Comparison of ENCODE assay signal across 9 cellular contexts in genomic region chr19:55678121-55678671, GRCh38. TPM values are rescaled to one million over a fixed set of nuclear protein-coding genes. Genes with fewer than 3 reads are reported as not detected.
DNase-seq lines count a peak whose midpoint lies in the region; ATAC-seq and TF ChIP-seq lines count a peak whose summit lies in the region.
"Had no signal": no experiment of that assay in that cellular context is flagged by ENCODE, and none has a peak within 500 bp of the region (broad histone marks: within the 10 kb centered on the region; RNA-seq: fewer than 3 reads in every experiment).

No MANE protein-coding gene starts in this region.

- POLR2A ChIA-PET in naive thymus-derived CD4-positive, alpha-beta T cell (lab: Charles Lee), result no interaction called here

- no peak for ATAC-seq in activated naive CD4-positive, alpha-beta T cell treated with anti-CD3 and anti-CD28 coated beads, Interleukin-2, amount 50 U/mL, for 72 hours
- ATAC-seq in HG03039 (IDR thresholded peaks at IDR 0.05; ENCODE audit: unreplicated experiment) (peak; percentile 47), GM23338 (no peak)
- ATAC-seq in naive thymus-derived CD4-positive, alpha-beta T cell, result peak; percentile 64

- H3F3A ChIP-seq in GM23338 (replicated peaks; ENCODE audit: low read depth), result peaks cover 15% of the 10 kb centered on the region; the same call in 1 of the 2 replicates

- peaks cover 21 to 26% of the 10 kb centered on the region in 2 donors for H3K4me1 ChIP-seq in naive thymus-derived CD4-positive, alpha-beta T cell (ENCODE audit: control insufficient read depth in 2 of 2, insufficient read depth in 2 of 2, low read length in 2 of 2)
- H3K4me1 ChIP-seq in GM23338 (ENCODE audit: insufficient read depth), result peaks cover 18% of the 10 kb centered on the region

- intact Hi-C loops in naive thymus-derived CD4-positive, alpha-beta T cell (cut with micrococcal nuclease), result no loop called here

- H3K27me3 Mint-ChIP-seq in naive thymus-derived CD4-positive, alpha-beta T cell, result no peaks in the 10 kb centered on the region
- H3K27me3 Mint-ChIP-seq in GM23338 (ENCODE audit: insufficient read depth, low read depth, poor library complexity), result peaks cover 15% of the 10 kb centered on the region

- no peaks in the 10 kb centered on the region for H3K9me3 Mint-ChIP-seq in activated naive CD4-positive, alpha-beta T cell treated with anti-CD3 and anti-CD28 coated beads, Interleukin-2, amount 50 U/mL, for 72 hours
- no peaks in the 10 kb centered on the region for H3K9me3 Mint-ChIP-seq in naive thymus-derived CD4-positive, alpha-beta T cell
- peaks cover 4% of the 10 kb centered on the region; the same call in 2 of the 3 replicates for H3K9me3 Mint-ChIP-seq in GM23338

- H3K9me3 ChIP-seq in naive thymus-derived CD4-positive, alpha-beta T cell (ENCODE audit: control insufficient read depth in 2 of 3, low read length in 3 of 3), result no peaks in the 10 kb centered on the region

- H3K9me2 ChIP-seq in GM23338 (ENCODE audit: insufficient read depth), result no peaks in the 10 kb centered on the region

- H2AFZ ChIP-seq in GM23338, result no peak overlapping the region

- H4K20me1 ChIP-seq in GM23338 (replicated peaks; ENCODE audit: insufficient read depth), result peaks cover 40% of the 10 kb centered on the region

- no peak overlapping the region for H3K4me2 ChIP-seq in GM23338

- peak overlapping the region in 5 of 10 donors; percentile 63 to 94 (median 89) for H3K4me3 Mint-ChIP-seq in naive thymus-derived CD4-positive, alpha-beta T cell
- H3K4me3 Mint-ChIP-seq in GM23338, result no peak overlapping the region

- H3K36me3 ChIP-seq in naive thymus-derived CD4-positive, alpha-beta T cell (ENCODE audit: control insufficient read depth in 2 of 3, insufficient read depth in 3 of 3, low read length in 3 of 3), result peaks cover 0 to 60% (median 0%) of the 10 kb centered on the region in 3 experiments
- peaks cover 9% of the 10 kb centered on the region; the same call in 1 of the 2 replicates for H3K36me3 ChIP-seq in GM23338 (ENCODE audit: insufficient read depth)

- CTCF ChIA-PET in naive thymus-derived CD4-positive, alpha-beta T cell (lab: Charles Lee), result no interaction called here

- no peak for TF ChIP-seq CTCF in GM23338 (conservative IDR thresholded peaks at IDR 0.05; ENCODE audit: low read depth in 2 of 2)

- H3K27ac Mint-ChIP-seq in activated naive CD4-positive, alpha-beta T cell treated with anti-CD3 and anti-CD28 coated beads, Interleukin-2, amount 50 U/mL, for 72 hours, result peak overlapping the region; percentile 59 to 76
- peak overlapping the region in 5 of 9 donors; percentile 18 to 94 (median 54) for H3K27ac Mint-ChIP-seq in naive thymus-derived CD4-positive, alpha-beta T cell
- no peak overlapping the region for H3K27ac Mint-ChIP-seq in GM23338

- peak overlapping the region; percentile 37 for H3K27ac ChIP-seq in naive thymus-derived CD4-positive, alpha-beta T cell (ENCODE audit: low read depth, low read length)
- no peak overlapping the region for H3K27ac ChIP-seq in GM23338 (ENCODE audit: low read depth)

- no peak for DNase-seq in activated naive CD4-positive, alpha-beta T cell treated with anti-CD3 and anti-CD28 coated beads, Interleukin-2, amount 50 U/mL, for 72 hours (ENCODE audit: low spot score in 2 of 2)
- DNase-seq in activated naive CD4-positive, alpha-beta T cell treated with Interleukin-2 at 50 U/mL for 16 hours, result no peak
- peak; percentile 38 for DNase-seq in UCSD-AML1 (lab: John Stamatoyannopoulos, UW; ENCODE audit: unreplicated experiment)
- DNase-seq in naive thymus-derived CD4-positive, alpha-beta T cell, result no peak
- no peak for DNase-seq in foreskin melanocyte
- DNase-seq in epidermal melanocyte (ENCODE audit: insufficient read length, low spot score), result no peak
- DNase-seq in GM23338 (ENCODE audit: low spot score), result no peak

- no peaks in the 10 kb centered on the region for H3K27me3 ChIP-seq in naive thymus-derived CD4-positive, alpha-beta T cell (ENCODE audit: control insufficient read depth in 2 of 2, insufficient read depth in 2 of 2, low read length in 2 of 2)
- H3K27me3 ChIP-seq in GM23338 (ENCODE audit: insufficient read depth), result no peaks in the 10 kb centered on the region

- no peak overlapping the region for H3K4me3 ChIP-seq in naive thymus-derived CD4-positive, alpha-beta T cell (ENCODE audit: low read length)
- H3K4me3 ChIP-seq in GM23338, result no peak overlapping the region
- H3K4me3 ChIP-seq: lung had no signal

- peaks cover 60% of the 10 kb centered on the region for H3K79me2 ChIP-seq in GM23338 (replicated peaks; ENCODE audit: insufficient read depth)

- peaks cover 37 to 63% (median 52%) of the 10 kb centered on the region in 7 donors for H3K4me1 Mint-ChIP-seq in naive thymus-derived CD4-positive, alpha-beta T cell
- H3K4me1 Mint-ChIP-seq in GM23338, result peaks cover 17% of the 10 kb centered on the region

- H3K36me3 Mint-ChIP-seq in activated naive CD4-positive, alpha-beta T cell treated with anti-CD3 and anti-CD28 coated beads, Interleukin-2, amount 50 U/mL, for 72 hours, result peaks cover 28 to 32% of the 10 kb centered on the region in 2 donors
- peaks cover 0 to 21% (median 0%) of the 10 kb centered on the region in 5 donors for H3K36me3 Mint-ChIP-seq in naive thymus-derived CD4-positive, alpha-beta T cell
- H3K36me3 Mint-ChIP-seq in GM23338 (ENCODE audit: low read depth), result peaks cover 41% of the 10 kb centered on the region

RNA-seq across cellular contexts. Expression of gene EPN1, which starts 3.2 kb away (rescaled TPM):
- total RNA-seq in activated naive CD4-positive, alpha-beta T cell treated with anti-CD3 and anti-CD28 coated beads, Interleukin-2, amount 50 U/mL, for 72 hours, result 10 to 100 TPM; 23.1 to 46.4 TPM
- 10 to 100 TPM; 45.2 to 67.1 (median 52.2) TPM for total RNA-seq in naive thymus-derived CD4-positive, alpha-beta T cell
- 10 to 100 TPM in 1 of 2 donors, 1 to 10 TPM in 1; 9.2 to 20.4 TPM for polyA plus RNA-seq in naive thymus-derived CD4-positive, alpha-beta T cell
- 208 and 223 TPM in 2 replicates for total RNA-seq in GM23338 (2014; rRNA removed; shearing (Covaris generic))
- polyA plus RNA-seq in GM23338 (2016; fragmentation: Nextera tagmentation; extraction: Ambion mirVana), result 47.1 and 48.9 TPM in 2 replicates

RNA-seq across cellular contexts. Expression of gene U2AF2, which starts 23.4 kb away (rescaled TPM):
- total RNA-seq in activated naive CD4-positive, alpha-beta T cell treated with anti-CD3 and anti-CD28 coated beads, Interleukin-2, amount 50 U/mL, for 72 hours, result 100 to 1,000 TPM; 270 to 312 TPM
- total RNA-seq in naive thymus-derived CD4-positive, alpha-beta T cell, result 100 to 1,000 TPM; 253 to 284 (median 266) TPM
- polyA plus RNA-seq in naive thymus-derived CD4-positive, alpha-beta T cell, result 1 to 10 TPM; 5.7 to 9.8 TPM
- total RNA-seq in GM23338 (2014; rRNA removed; shearing (Covaris generic)), result 233 and 234 TPM in 2 replicates
- 73.1 and 75.2 TPM in 2 replicates for polyA plus RNA-seq in GM23338 (2016; fragmentation: Nextera tagmentation; extraction: Ambion mirVana)

RNA-seq across cellular contexts. Expression of gene CCDC106, which starts 30.2 kb away (rescaled TPM):
- 10 to 100 TPM in 1 of 2 donors, 1 to 10 TPM in 1; 2.9 to 13.6 TPM for total RNA-seq in activated naive CD4-positive, alpha-beta T cell treated with anti-CD3 and anti-CD28 coated beads, Interleukin-2, amount 50 U/mL, for 72 hours
- 1 to 10 TPM; 3.4 to 9.6 (median 4.0) TPM for total RNA-seq in naive thymus-derived CD4-positive, alpha-beta T cell
- polyA plus RNA-seq in naive thymus-derived CD4-positive, alpha-beta T cell, result 1 to 10 TPM; 2.1 to 2.7 TPM
- 8.2 and 12.0 TPM in 2 replicates for total RNA-seq in GM23338 (2014; rRNA removed; shearing (Covaris generic))
- 17.6 and 19.9 TPM in 2 replicates for polyA plus RNA-seq in GM23338 (2016; fragmentation: Nextera tagmentation; extraction: Ambion mirVana)

RNA-seq across cellular contexts. Expression of gene ZNF581, which starts 34.7 kb away (rescaled TPM):
- 10 to 100 TPM; 39.9 to 40.0 TPM for total RNA-seq in activated naive CD4-positive, alpha-beta T cell treated with anti-CD3 and anti-CD28 coated beads, Interleukin-2, amount 50 U/mL, for 72 hours
- total RNA-seq in naive thymus-derived CD4-positive, alpha-beta T cell, result 10 to 100 TPM; 27.0 to 35.8 (median 32.1) TPM
- polyA plus RNA-seq in naive thymus-derived CD4-positive, alpha-beta T cell, result 10 to 100 TPM; 36.7 to 39.5 TPM
- 67.2 and 87.6 TPM in 2 replicates for total RNA-seq in GM23338 (2014; rRNA removed; shearing (Covaris generic))
- 48.5 and 50.7 TPM in 2 replicates for polyA plus RNA-seq in GM23338 (2016; fragmentation: Nextera tagmentation; extraction: Ambion mirVana)

RNA-seq across cellular contexts. Expression of gene ZNF580, which starts 37.4 kb away (rescaled TPM):
- total RNA-seq in activated naive CD4-positive, alpha-beta T cell treated with anti-CD3 and anti-CD28 coated beads, Interleukin-2, amount 50 U/mL, for 72 hours, result 10 to 100 TPM; 18.2 to 33.9 TPM
- 100 to 1,000 TPM in 2 of 5 experiments, 10 to 100 TPM in 3; 45.2 to 109 (median 65.3) TPM for total RNA-seq in naive thymus-derived CD4-positive, alpha-beta T cell
- 10 to 100 TPM; 14.6 to 20.4 TPM for polyA plus RNA-seq in naive thymus-derived CD4-positive, alpha-beta T cell
- 10.9 and 18.7 TPM in 2 replicates for total RNA-seq in GM23338 (2014; rRNA removed; shearing (Covaris generic))
- polyA plus RNA-seq in GM23338 (2016; fragmentation: Nextera tagmentation; extraction: Ambion mirVana), result 23.6 and 23.9 TPM in 2 replicates

Comparison
In these comparisons a context has a peak if more than half of its experiments do, and no peak if none do; other contexts are left out.
1. ATAC-seq: peak in HG03039 (single experiment) and naive thymus-derived CD4-positive, alpha-beta T cell (single experiment); none in activated naive CD4-positive, alpha-beta T cell treated with anti-CD3 and anti-CD28 coated beads, Interleukin-2, amount 50 U/mL, for 72 hours (0 of 2) and GM23338 (single experiment).